ENCODE assay signal across 8 cellular contexts in genomic region chr5:177310757-177311173, GRCh38. TPM values are rescaled to one million over a fixed set of nuclear protein-coding genes. Genes with fewer than 3 reads are reported as not detected.
DNase-seq lines count a peak whose midpoint lies in the region; ATAC-seq and TF ChIP-seq lines count a peak whose summit lies in the region.

No MANE protein-coding gene starts in this region.

- H3K4me1 Mint-ChIP-seq in dendritic cell treated with granulocyte-macrophage colony-stimulating factor and Interleukin-4, amounts not matched to agents 40 ng/mL and 50 ng/mL, for 4 days (ENCODE audit: low read depth): peaks cover 80% of the 10 kb centered on the region

- peak overlapping the region; percentile 72 for H3K4me3 Mint-ChIP-seq in dendritic cell treated with granulocyte-macrophage colony-stimulating factor and Interleukin-4, amounts not matched to agents 40 ng/mL and 50 ng/mL, for 4 days

- TF ChIP-seq RAD21 in HCT116 (IDR thresholded peaks at IDR 0.05; ENCODE audit: low read depth): no peak

- RAD21 ChIA-PET in HCT116 (lab: Charles Lee; ENCODE audit: low non-redundant PET in 1 of 2, low total read pairs in 2 of 2, uncharacterized antibody in 2 of 2, unreplicated experiment in 2 of 2): interaction anchor here in 1 of 2 experiments (1.0 kb wide), 1 partner anchor 79 kb away, joined by 3 read pairs; no protein-coding TSS in a partner anchor

- TF ChIP-seq POLR2A in HCT116 (IDR thresholded peaks at IDR 0.05; ENCODE audit: borderline replicate concordance, extremely low read depth, insufficient read depth, insufficient read length): no peak

- POLR2A ChIA-PET in HCT116 (lab: Charles Lee): interaction anchor here (1.6 kb wide), 1 partner anchor 41 kb away, joined by 6 read pairs; the partner anchor contains the start of gene LMAN2

- no peak for DNase-seq in HCT116 (ENCODE audit: low read depth, low spot score)
- DNase-seq in retina: peak; percentile 14
- DNase-seq in NCI-H2107 (lab: John Stamatoyannopoulos, UW): no peak

- ATAC-seq in HCT116: no peak
- ATAC-seq in GM19455 (IDR thresholded peaks at IDR 0.05; ENCODE audit: unreplicated experiment): no peak
- no peak for ATAC-seq in GM19023 (IDR thresholded peaks at IDR 0.05; ENCODE audit: unreplicated experiment)

- H3F3A ChIP-seq in DOHH2 (ENCODE audit: control insufficient read depth, insufficient read depth): peaks cover 16% of the 10 kb centered on the region

- peaks cover 13% of the 10 kb centered on the region for H4K20me1 ChIP-seq in DOHH2 (ENCODE audit: control insufficient read depth, insufficient read depth, low read depth, low read length)
- peaks cover 3% of the 10 kb centered on the region; the same call in 1 of the 2 replicates for H4K20me1 ChIP-seq in HCT116 (ENCODE audit: insufficient read depth)
- peaks cover 15% of the 10 kb centered on the region; the same call in 1 of the 2 replicates for H4K20me1 ChIP-seq in OCI-LY3 (ENCODE audit: insufficient read depth, low read length)

- peaks cover 38% of the 10 kb centered on the region for H3K79me2 ChIP-seq in DOHH2 (ENCODE audit: control insufficient read depth, low read length)
- peaks cover 4% of the 10 kb centered on the region for H3K79me2 ChIP-seq in HCT116 (ENCODE audit: insufficient read depth, low read length)
- H3K79me2 ChIP-seq in OCI-LY3 (ENCODE audit: low read length): peaks cover 4% of the 10 kb centered on the region

- H3K4me1 ChIP-seq in DOHH2 (ENCODE audit: control insufficient read depth, low read length) (peaks cover 62% of the 10 kb centered on the region), HCT116 (ENCODE audit: control insufficient read depth in 1 of 2, insufficient read depth in 2 of 2, low read length in 2 of 2) (peaks cover 18 to 47% of the 10 kb centered on the region in 2 experiments), OCI-LY3 (ENCODE audit: low read length) (peaks cover 24% of the 10 kb centered on the region)

- CTCF ChIA-PET in HCT116 (lab: Charles Lee): interaction anchor here (1.0 to 2.3 kb wide), 10 partner anchors 10 to 200 kb away, joined by 3 to 17 read pairs (median 6); partner anchors contain the start of genes DBN1 and LMAN2

- H2AFZ ChIP-seq in HCT116 (ENCODE audit: low read depth, low read length, poor library complexity, severe bottlenecking): no peak overlapping the region
- H2AFZ ChIP-seq in OCI-LY3 (ENCODE audit: low read depth, low read length): no peak overlapping the region

- H3K27ac ChIP-seq in DOHH2 (ENCODE audit: low read depth, low read length) (peak overlapping the region; percentile 84), HCT116 (ENCODE audit: low read depth, low read length) (peak overlapping the region; percentile 34), OCI-LY3 (ENCODE audit: low read length) (no peak overlapping the region)

- H3K9ac ChIP-seq in HCT116 (ENCODE audit: low read length) (peak overlapping the region; percentile 87), OCI-LY3 (ENCODE audit: low read length) (peak overlapping the region; percentile 90)

- intact Hi-C loops in HCT116 (cut with micrococcal nuclease): loop anchor here (1.0 to 5.0 kb wide), 2 partner anchors 146 to 187 kb away; partner anchors contain the start of gene PDLIM7
- intact Hi-C loops in dendritic cell treated with granulocyte-macrophage colony-stimulating factor and Interleukin-4, amounts not matched to agents 40 ng/mL and 50 ng/mL, for 4 days (cut with micrococcal nuclease): loop anchor here (10.0 kb wide), 1 partner anchor 184 kb away; the partner anchor contains the start of gene PDLIM7

- H3K36me3 ChIP-seq in DOHH2 (ENCODE audit: control insufficient read depth, low read length) (peaks cover 57% of the 10 kb centered on the region), HCT116 (ENCODE audit: control insufficient read depth in 1 of 2, insufficient read depth in 2 of 2, low read length in 2 of 2) (peaks cover 4 to 9% of the 10 kb centered on the region in 2 experiments; a peak in 2 of 4 replicates), OCI-LY3 (replicated peaks; ENCODE audit: low read depth, low read length) (peaks cover 16% of the 10 kb centered on the region)

- no peaks in the 10 kb centered on the region for H3K9me3 Mint-ChIP-seq in dendritic cell treated with granulocyte-macrophage colony-stimulating factor and Interleukin-4, amounts not matched to agents 40 ng/mL and 50 ng/mL, for 4 days

- H3K4me2 ChIP-seq in DOHH2 (ENCODE audit: low read length): peak overlapping the region; percentile 94
- H3K4me2 ChIP-seq in HCT116 (ENCODE audit: low read length): peak overlapping the region; percentile 79
- peak overlapping the region; percentile 86 for H3K4me2 ChIP-seq in OCI-LY3 (ENCODE audit: low read length)

- H3K27ac Mint-ChIP-seq in dendritic cell treated with granulocyte-macrophage colony-stimulating factor and Interleukin-4, amounts not matched to agents 40 ng/mL and 50 ng/mL, for 4 days: peak overlapping the region; percentile 20

- no peaks in the 10 kb centered on the region for H3K9me2 ChIP-seq in DOHH2 (replicated peaks; ENCODE audit: control insufficient read depth, low read length)
- H3K9me2 ChIP-seq in HCT116 (ENCODE audit: insufficient read depth): no peaks in the 10 kb centered on the region

- H3K9me3 ChIP-seq in DOHH2 (ENCODE audit: control insufficient read depth, insufficient read depth, low read length): no peaks in the 10 kb centered on the region
- no peaks in the 10 kb centered on the region for H3K9me3 ChIP-seq in HCT116 (ENCODE audit: control insufficient read depth in 1 of 2, insufficient read depth in 1 of 2, low read depth in 1 of 2, low read length in 2 of 2)
- H3K9me3 ChIP-seq in OCI-LY3 (ENCODE audit: insufficient read depth, low read length): no peaks in the 10 kb centered on the region

- H3K27me3 ChIP-seq in DOHH2 (ENCODE audit: control insufficient read depth, low read length) (no peaks in the 10 kb centered on the region), HCT116 (ENCODE audit: insufficient read depth, low read length) (no peaks in the 10 kb centered on the region), OCI-LY3 (ENCODE audit: low read depth, low read length) (no peaks in the 10 kb centered on the region)

- H3K4me3 ChIP-seq in DOHH2 (ENCODE audit: low read length) (peak overlapping the region; percentile 83), HCT116 (replicated peaks in 1 of 2; ENCODE audit: low read depth in 1 of 2, low read length in 2 of 2) (peak overlapping the region; percentile 82 to 87), OCI-LY3 (ENCODE audit: low read length) (peak overlapping the region; percentile 86)

- peaks cover 2% of the 10 kb centered on the region for H3K27me3 Mint-ChIP-seq in dendritic cell treated with granulocyte-macrophage colony-stimulating factor and Interleukin-4, amounts not matched to agents 40 ng/mL and 50 ng/mL, for 4 days

- BruUV-seq in HCT116 (replicated peaks; lab: Mats Ljungman, UMichigan): no TSS peak

- H3K36me3 Mint-ChIP-seq in dendritic cell treated with granulocyte-macrophage colony-stimulating factor and Interleukin-4, amounts not matched to agents 40 ng/mL and 50 ng/mL, for 4 days (ENCODE audit: low read depth): peaks cover 23% of the 10 kb centered on the region

- TF ChIP-seq CTCF in DOHH2 (IDR thresholded peaks at IDR 0.05; ENCODE audit: low read depth, low read length, poor library complexity, severe bottlenecking) (no peak), HCT116 (IDR thresholded peaks at IDR 0.05 in 2 of 3, conservative IDR thresholded peaks at IDR 0.05 in 1 of 3; ENCODE audit: borderline replicate concordance in 1 of 3, insufficient read depth in 1 of 3, low read depth in 2 of 3, low read length in 2 of 3) (no peak), OCI-LY3 (IDR thresholded peaks at IDR 0.05; ENCODE audit: low read depth, low read length) (no peak)

TF ChIP-seq in HCT116, 20 proteins besides CTCF, POLR2A, EP300 and RAD21:
- TF ChIP-seq TCF7L2 (IDR thresholded peaks at IDR 0.05; ENCODE audit: borderline replicate concordance, extremely low read depth, insufficient read depth, insufficient read length) (no peak), MAX (IDR thresholded peaks at IDR 0.05) (no peak), FOSL1 (IDR thresholded peaks at IDR 0.05; ENCODE audit: low read depth) (no peak), ZBTB33 (IDR thresholded peaks at IDR 0.05; ENCODE audit: extremely low read depth, insufficient replicate concordance, low read length) (no peak)
TF ChIP-seq in HCT116: peak in this region for 0.

RNA-seq across cellular contexts. Expression of gene MXD3, which starts 0.9 kb away (rescaled TPM):
- total RNA-seq in HCT116 (2021; ENCODE audit: unreplicated experiment): 37.6 TPM
- 30.5 and 37.0 TPM in 2 replicates for polyA plus RNA-seq in HCT116 (2012)

RNA-seq across cellular contexts. Expression of gene PRELID1, which starts 7.2 kb away (rescaled TPM):
- 223 TPM for total RNA-seq in HCT116 (2021; ENCODE audit: unreplicated experiment)
- polyA plus RNA-seq in HCT116 (2012): 181 and 221 TPM in 2 replicates

RNA-seq across cellular contexts. Expression of gene RAB24, which starts 7.2 kb away (rescaled TPM):
- 13.5 TPM for total RNA-seq in HCT116 (2021; ENCODE audit: unreplicated experiment)
- polyA plus RNA-seq in HCT116 (2012): 16.5 and 19.4 TPM in 2 replicates

RNA-seq across cellular contexts. Expression of gene LMAN2, which starts 40.7 kb away (rescaled TPM):
- total RNA-seq in HCT116 (2021; ENCODE audit: unreplicated experiment): 128 TPM
- polyA plus RNA-seq in HCT116 (2012): 233 and 234 TPM in 2 replicates

RNA-seq across cellular contexts. Expression of gene RGS14, which starts 47.0 kb away (rescaled TPM):
- 9.4 TPM for total RNA-seq in HCT116 (2021; ENCODE audit: unreplicated experiment)
- polyA plus RNA-seq in HCT116 (2012): 12.3 and 12.9 TPM in 2 replicates
